Comparison of ENCODE assay signal across 18 cellular contexts in the genomic region with DNA sequence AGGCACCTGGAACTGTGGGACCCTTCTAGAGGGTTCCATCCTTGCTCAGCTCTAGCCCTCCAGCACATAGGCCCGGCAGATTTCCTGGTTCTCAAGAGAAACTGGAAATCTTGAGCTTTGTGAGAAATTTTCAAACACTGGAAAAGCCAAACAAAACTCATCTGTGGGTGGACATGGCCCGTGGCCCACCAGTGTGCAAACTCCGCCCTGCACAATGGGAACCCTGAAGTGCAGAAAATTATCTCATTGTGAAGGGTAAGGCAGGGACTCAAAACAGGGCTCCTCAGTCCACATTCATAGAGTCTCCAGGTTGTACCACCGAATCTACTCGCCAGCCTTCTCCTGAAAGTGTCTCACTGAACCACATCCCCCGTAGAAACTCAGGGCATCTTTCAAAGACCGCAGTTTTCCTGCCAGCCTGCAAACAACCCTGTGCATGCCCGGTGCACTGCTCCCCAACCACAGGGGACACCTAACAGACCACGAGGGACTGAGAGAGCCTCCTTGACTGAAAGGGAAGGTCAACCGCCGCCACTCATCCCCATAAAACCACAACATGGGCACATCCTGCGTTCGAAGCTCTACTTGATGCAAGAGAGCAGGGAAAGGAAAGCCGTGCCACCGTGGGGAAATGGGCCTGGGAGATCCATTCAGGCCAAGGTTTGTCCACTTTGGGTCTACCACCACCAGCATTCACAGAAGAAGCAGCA. TPM values are rescaled to one million over a fixed set of nuclear protein-coding genes. Genes with fewer than 3 reads are reported as not detected.
A peak's percentile ranks its signal among the peaks of the same experiment; 100 is the strongest.
DNase-seq lines count a peak whose midpoint lies in the region; ATAC-seq, FAIRE-seq and TF ChIP-seq lines count a peak whose summit lies in the region.
"Had no signal": no experiment of that assay in that cellular context is flagged by ENCODE, and none has a peak within 500 bp of the region (broad histone marks: within the 10 kb centered on the region; RNA-seq: fewer than 3 reads in every experiment).

No MANE protein-coding gene starts in this region.

- no peaks in the 10 kb centered on the region for H3K9me3 Mint-ChIP-seq in T-helper 2 cell treated with Interferon-gamma antibody and Interleukin-4, amounts not matched to agents 5 μg/mL and 100 μg/mL, for 36 hours
- H3K9me3 Mint-ChIP-seq: activated CD8-positive, alpha-beta T cell treated with anti-CD3 and anti-CD28 coated beads for 36 hours; activated naive CD8-positive, alpha-beta T cell treated with anti-CD3 and anti-CD28 coated beads, Interleukin-2, amount 10 ng/mL, durations not matched to agents 7 days and 5 days had no signal

- H2AFZ ChIP-seq in HepG2 (ENCODE audit: low read length): no peak overlapping the region

- no peak overlapping the region for H3K4me3 Mint-ChIP-seq in T-helper 2 cell treated with Interferon-gamma antibody and Interleukin-4, amounts not matched to agents 5 μg/mL and 100 μg/mL, for 36 hours
- H3K4me3 Mint-ChIP-seq: activated CD8-positive, alpha-beta T cell treated with anti-CD3 and anti-CD28 coated beads for 36 hours; activated naive CD8-positive, alpha-beta T cell treated with anti-CD3 and anti-CD28 coated beads, Interleukin-2, amount 10 ng/mL, durations not matched to agents 7 days and 5 days had no signal

- no peak for TF ChIP-seq CTCF in right lobe of liver (IDR thresholded peaks at IDR 0.05)
- TF ChIP-seq CTCF in HepG2 (CRISPR knock-in tag; IDR thresholded peaks at IDR 0.05): no peak
- TF ChIP-seq CTCF in heart left ventricle (IDR thresholded peaks at IDR 0.05): no peak
- no peak for TF ChIP-seq CTCF in ovary (IDR thresholded peaks at IDR 0.05)

- no TSS peak for BruUV-seq in HepG2 (replicated peaks; lab: Mats Ljungman, UMichigan)

- no peaks in the 10 kb centered on the region for H3K4me1 ChIP-seq in right lobe of liver
- no peaks in the 10 kb centered on the region for H3K4me1 ChIP-seq in HepG2 (ENCODE audit: insufficient read depth, low read length)
- H3K4me1 ChIP-seq in heart left ventricle: peaks cover 0 to 14% (median 0%) of the 10 kb centered on the region in 12 donors
- peaks cover 6% of the 10 kb centered on the region for H3K4me1 ChIP-seq in ovary (ENCODE audit: insufficient read depth)
- H3K4me1 ChIP-seq: pancreas had no signal

- H3K4me2 ChIP-seq in HepG2 (ENCODE audit: low read depth, low read length): no peak overlapping the region

- H4K20me1 ChIP-seq in HepG2 (ENCODE audit: insufficient read depth, low read length): no peaks in the 10 kb centered on the region

- in situ Hi-C loops in HepG2 (cut with HindIII; ENCODE audit: extremely low pct_ligation_motif_present, low pct_unique_long_range_greater_than_20kb): no loop called here

- no peaks in the 10 kb centered on the region for H3K36me3 ChIP-seq in right lobe of liver
- no peaks in the 10 kb centered on the region for H3K36me3 ChIP-seq in HepG2 (replicated peaks in 1 of 2; ENCODE audit: control insufficient read depth in 1 of 2, insufficient read depth in 2 of 2, low read length in 2 of 2)
- H3K36me3 ChIP-seq in heart left ventricle: no peaks in the 10 kb centered on the region
- no peaks in the 10 kb centered on the region for H3K36me3 ChIP-seq in ovary
- H3K36me3 ChIP-seq: pancreas, thoracic aorta, WERI-Rb-1 had no signal

- ATAC-seq in right lobe of liver: no peak
- no peak for ATAC-seq in HepG2
- peak in 3 of 4 donors; percentile 7 to 22 (median 16) for ATAC-seq in heart left ventricle
- ATAC-seq: activated CD8-positive, alpha-beta T cell treated with anti-CD3 and anti-CD28 coated beads for 36 hours had no signal

- no peak overlapping the region for H3K27ac Mint-ChIP-seq in T-helper 2 cell treated with Interferon-gamma antibody and Interleukin-4, amounts not matched to agents 5 μg/mL and 100 μg/mL, for 36 hours
- H3K27ac Mint-ChIP-seq: activated CD8-positive, alpha-beta T cell treated with anti-CD3 and anti-CD28 coated beads for 36 hours; activated naive CD8-positive, alpha-beta T cell treated with anti-CD3 and anti-CD28 coated beads, Interleukin-2, amount 10 ng/mL, durations not matched to agents 7 days and 5 days had no signal

- no peaks in the 10 kb centered on the region for H3K79me2 ChIP-seq in HepG2 (ENCODE audit: insufficient read depth, low read length)

- CTCF ChIA-PET in HepG2 (lab: Yijun Ruan, JAX; ENCODE audit: low intra/inter-chr PET ratio, low total read pairs): no interaction called here

- FAIRE-seq in HepG2 (lab: Jason Lieb, UNC): no peak
- FAIRE-seq: pancreas had no signal

- H3K36me3 Mint-ChIP-seq in T-helper 2 cell treated with Interferon-gamma antibody and Interleukin-4, amounts not matched to agents 5 μg/mL and 100 μg/mL, for 36 hours (ENCODE audit: low read depth): no peaks in the 10 kb centered on the region
- H3K36me3 Mint-ChIP-seq: activated naive CD8-positive, alpha-beta T cell treated with anti-CD3 and anti-CD28 coated beads, Interleukin-2, amount 10 ng/mL, durations not matched to agents 7 days and 5 days had no signal

- no peak overlapping the region for H3K4me3 ChIP-seq in right lobe of liver
- no peak overlapping the region for H3K4me3 ChIP-seq in HepG2 (replicated peaks in 1 of 3; ENCODE audit: insufficient read depth in 1 of 3, low read depth in 2 of 3, low read length in 3 of 3)
- peak overlapping the region in 1 of 12 donors; percentile 5 for H3K4me3 ChIP-seq in heart left ventricle
- H3K4me3 ChIP-seq in ovary: no peak overlapping the region
- H3K4me3 ChIP-seq: pancreas had no signal

- H3K27me3 ChIP-seq in right lobe of liver: no peaks in the 10 kb centered on the region
- peaks cover 5 to 40% of the 10 kb centered on the region in 2 experiments; a peak in 4 of 5 replicates for H3K27me3 ChIP-seq in HepG2 (ENCODE audit: control insufficient read depth in 1 of 2, insufficient read depth in 2 of 2, low read length in 2 of 2)
- peaks cover 0 to 4% (median 0%) of the 10 kb centered on the region in 9 donors for H3K27me3 ChIP-seq in heart left ventricle
- H3K27me3 ChIP-seq in ovary: no peaks in the 10 kb centered on the region

- H3K27me3 Mint-ChIP-seq in T-helper 2 cell treated with Interferon-gamma antibody and Interleukin-4, amounts not matched to agents 5 μg/mL and 100 μg/mL, for 36 hours (ENCODE audit: low read depth): no peaks in the 10 kb centered on the region

- peak in 2 of 3 donors; percentile 7 to 20 for DNase-seq in right lobe of liver
- DNase-seq in HepG2 (ENCODE audit: low spot score): no peak
- DNase-seq in heart left ventricle: peak in 4 of 5 donors; percentile 4 to 24 (median 22)
- DNase-seq in ovary: peak in 2 of 5 donors; percentile 17 to 40
- no peak for DNase-seq in T-helper 2 cell treated with Interferon-gamma antibody and Interleukin-4, amounts not matched to agents 5 μg/mL and 100 μg/mL, for 36 hours (ENCODE audit: low spot score)
- DNase-seq in HuH-7.5 (ENCODE audit: low spot score): no peak
- DNase-seq in NCI-H446 treated with DMSO at 0.1 percent for 48 hours (lab: John Stamatoyannopoulos, UW): no peak
- DNase-seq in NCI-H524 treated with DMSO at 0.1 percent for 48 hours (lab: John Stamatoyannopoulos, UW): no peak
- DNase-seq: 8988T; activated CD8-positive, alpha-beta T cell treated with anti-CD3 and anti-CD28 coated beads for 36 hours; activated naive CD8-positive, alpha-beta T cell treated with anti-CD3 and anti-CD28 coated beads, Interleukin-2, amount 10 ng/mL, durations not matched to agents 7 days and 5 days; activated T-cell treated with anti-CD3 and anti-CD28 coated beads, Interleukin-2, amount 50 U/mL, for 48 hours; DMS153; effector CD4-positive, alpha-beta T cell; KG1; WERI-Rb-1 had no signal

- H3K9me3 ChIP-seq in right lobe of liver (no peaks in the 10 kb centered on the region), HepG2 (ENCODE audit: low read length) (no peaks in the 10 kb centered on the region), heart left ventricle (no peaks in the 10 kb centered on the region), ovary (no peaks in the 10 kb centered on the region)
- H3K9me3 ChIP-seq: pancreas, thoracic aorta had no signal

- H3K9ac ChIP-seq in HepG2 (ENCODE audit: insufficient read depth, low read depth, low read length): no peak overlapping the region

- no peak overlapping the region for H3K27ac ChIP-seq in right lobe of liver
- H3K27ac ChIP-seq in HepG2 (ENCODE audit: extremely low read length, insufficient read depth, low read length): no peak overlapping the region
- H3K27ac ChIP-seq in heart left ventricle: peak overlapping the region in 9 of 12 donors; percentile 15 to 78 (median 52)
- H3K27ac ChIP-seq in ovary: peak overlapping the region; percentile 47 to 70
- H3K27ac ChIP-seq: pancreas, WERI-Rb-1 had no signal

- no peak for TF ChIP-seq POLR2A in right lobe of liver (IDR thresholded peaks at IDR 0.05)
- TF ChIP-seq POLR2A in HepG2 (IDR thresholded peaks at IDR 0.05; ENCODE audit: insufficient read depth in 1 of 2, low read depth in 2 of 2, low read length in 2 of 2): no peak
- no peak for TF ChIP-seq POLR2A in heart left ventricle (IDR thresholded peaks at IDR 0.05)
- no peak for TF ChIP-seq POLR2A in ovary (IDR thresholded peaks at IDR 0.05)

- WGBS in right lobe of liver (ENCODE audit: insufficient coverage, low coverage, low lambda C conversion rate, missing lambda C conversion rate): 58% methylated on average over 5 of the region's 15 CpGs
- 57% methylated on average over 14 of the region's 15 CpGs for WGBS in HepG2 (ENCODE audit: low lambda C conversion rate)
- 84 to 88% (median 85%) methylated on average over 13 to 15 of the region's 15 CpGs for WGBS in heart left ventricle, 4 donors
- 79 to 82% (median 81%) methylated on average over 15 of the region's 15 CpGs for WGBS in ovary, 3 donors

- POLR2A ChIA-PET in HepG2 (lab: Yijun Ruan, JAX): no interaction called here

- no peaks in the 10 kb centered on the region for H3K4me1 Mint-ChIP-seq in T-helper 2 cell treated with Interferon-gamma antibody and Interleukin-4, amounts not matched to agents 5 μg/mL and 100 μg/mL, for 36 hours (ENCODE audit: low read depth)
- H3K4me1 Mint-ChIP-seq: activated naive CD8-positive, alpha-beta T cell treated with anti-CD3 and anti-CD28 coated beads, Interleukin-2, amount 10 ng/mL, durations not matched to agents 7 days and 5 days had no signal

- no peak for TF ChIP-seq RAD21 in HepG2 (CRISPR knock-in tag; IDR thresholded peaks at IDR 0.05)

- TF ChIP-seq EP300 in HepG2 (IDR thresholded peaks at IDR 0.05; ENCODE audit: low read depth in 2 of 2, low read length in 2 of 2): no peak
- TF ChIP-seq EP300 in HepG2 (CRISPR knock-in tag; IDR thresholded peaks at IDR 0.05; ENCODE audit: borderline replicate concordance): no peak
- TF ChIP-seq EP300 in ovary (IDR thresholded peaks at IDR 0.05): no peak

- intact Hi-C loops in right lobe of liver (cut with DNase I) (no loop called here), HepG2 (cut with micrococcal nuclease; ENCODE audit: unreplicated experiment) (no loop called here), heart left ventricle (cut with DNase I) (no loop called here), ovary (cut with DNase I) (no loop called here)

RNA-seq across cellular contexts. Expression of gene ADAMTS2, which starts 18.1 kb away (rescaled TPM):
- total RNA-seq in right lobe of liver (10 to 100 TPM in 5 of 6 experiments, 1 to 10 TPM in 1; 6.3 to 18.9 (median 13.5) TPM), HepG2 (2016; rRNA removed; fragmentation: Illumina TruSeq; extraction: Trizol) (0.18 and 0.24 TPM in 2 replicates), heart left ventricle (10 to 100 TPM in 2 of 9 donors, 1 to 10 TPM in 7; 1.1 to 23.0 (median 5.5) TPM), ovary (10 to 100 TPM in 5 of 7 donors, 1 to 10 TPM in 2; 7.9 to 31.8 (median 11.5) TPM)
- total RNA-seq in HepG2 (2016; cell fraction: cytosol; rRNA removed; fragmentation: Illumina TruSeq; extraction: Trizol; ENCODE audit: low read depth): 0.09 and 0.10 TPM in 2 replicates
- total RNA-seq in HepG2 (2016; cell fraction: insoluble cytoplasmic fraction; rRNA removed; fragmentation: Illumina TruSeq; extraction: Trizol): 0.15 and 0.17 TPM in 2 replicates
- total RNA-seq in HepG2 (2016; cell fraction: membrane; rRNA removed; fragmentation: Illumina TruSeq; extraction: Trizol): 0.25 and 0.38 TPM in 2 replicates
- total RNA-seq in HepG2 (2016; cell fraction: nucleus; rRNA removed; fragmentation: Illumina TruSeq; extraction: Trizol): 0.25 and 0.59 TPM in 2 replicates
- polyA plus RNA-seq in HepG2 (2011; rRNA removed) (3.5 and 3.6 TPM in 2 replicates), heart left ventricle (1 to 10 TPM; 1.8 to 6.8 TPM), ovary (10 to 100 TPM in 1 of 2 donors, 1 to 10 TPM in 1; 9.6 to 26.7 TPM)
- 2.4 and 4.9 TPM in 2 replicates for polyA plus RNA-seq in HepG2 (2011; cell fraction: cytosol; rRNA removed)
- polyA plus RNA-seq in HepG2 (2011; cell fraction: nucleus; rRNA removed): 5.3 and 5.6 TPM in 2 replicates
- 2.3 and 2.4 TPM in 2 replicates for polyA plus RNA-seq in HepG2 (2012)
- 0.26 and 0.29 TPM in 2 replicates for polyA plus RNA-seq in HepG2 (2016; cell fraction: cytosol; fragmentation: Illumina TruSeq; extraction: Trizol; ENCODE audit: low read depth)
- 0.36 and 0.41 TPM in 2 replicates for polyA plus RNA-seq in HepG2 (2016; cell fraction: insoluble cytoplasmic fraction; fragmentation: Illumina TruSeq; extraction: Trizol; ENCODE audit: low read depth)
- 0.58 and 0.62 TPM in 2 replicates for polyA plus RNA-seq in HepG2 (2016; cell fraction: membrane; fragmentation: Illumina TruSeq; extraction: Trizol; ENCODE audit: low read depth)
- 0.59 and 1.2 TPM in 2 replicates for polyA plus RNA-seq in HepG2 (2016; cell fraction: nucleus; fragmentation: Illumina TruSeq; extraction: Trizol; ENCODE audit: insufficient read depth, low read depth)
- 4.6 TPM in 1 of 2 replicates, not detected in the other for polyA minus RNA-seq in HepG2 (2011; rRNA and poly(A)+ RNA removed; ENCODE audit: low replicate concordance)
- 0.99 and 1.4 TPM in 2 replicates for polyA minus RNA-seq in HepG2 (2011; cell fraction: cytosol; rRNA and poly(A)+ RNA removed)
- polyA minus RNA-seq in HepG2 (2011; cell fraction: nucleus; rRNA and poly(A)+ RNA removed): 0.90 and 1.7 TPM in 2 replicates
- total RNA-seq: activated CD8-positive, alpha-beta T cell treated with anti-CD3 and anti-CD28 coated beads for 36 hours; activated naive CD8-positive, alpha-beta T cell treated with anti-CD3 and anti-CD28 coated beads, Interleukin-2, amount 10 ng/mL, durations not matched to agents 7 days and 5 days had no signal

Comparison
In these comparisons a context has a peak if more than half of its experiments do, and no peak if none do; other contexts are left out.
1. DNase-seq: peak in right lobe of liver (2 of 3) and heart left ventricle (4 of 5); none in HepG2 (single experiment), T-helper 2 cell treated with Interferon-gamma antibody and Interleukin-4, amounts not matched to agents 5 μg/mL and 100 μg/mL, for 36 hours (single experiment), HuH-7.5 (single experiment), NCI-H446 treated with DMSO at 0.1 percent for 48 hours (single experiment) and NCI-H524 treated with DMSO at 0.1 percent for 48 hours (single experiment).
2. ATAC-seq: peak in heart left ventricle (3 of 4); none in right lobe of liver (0 of 4) and HepG2 (single experiment).
3. H3K27ac ChIP-seq: peak in heart left ventricle (9 of 12) and ovary (2 of 2); none in right lobe of liver (0 of 3) and HepG2 (single experiment).